ENCODE assay signal across 8 cellular contexts in the genomic region with DNA sequence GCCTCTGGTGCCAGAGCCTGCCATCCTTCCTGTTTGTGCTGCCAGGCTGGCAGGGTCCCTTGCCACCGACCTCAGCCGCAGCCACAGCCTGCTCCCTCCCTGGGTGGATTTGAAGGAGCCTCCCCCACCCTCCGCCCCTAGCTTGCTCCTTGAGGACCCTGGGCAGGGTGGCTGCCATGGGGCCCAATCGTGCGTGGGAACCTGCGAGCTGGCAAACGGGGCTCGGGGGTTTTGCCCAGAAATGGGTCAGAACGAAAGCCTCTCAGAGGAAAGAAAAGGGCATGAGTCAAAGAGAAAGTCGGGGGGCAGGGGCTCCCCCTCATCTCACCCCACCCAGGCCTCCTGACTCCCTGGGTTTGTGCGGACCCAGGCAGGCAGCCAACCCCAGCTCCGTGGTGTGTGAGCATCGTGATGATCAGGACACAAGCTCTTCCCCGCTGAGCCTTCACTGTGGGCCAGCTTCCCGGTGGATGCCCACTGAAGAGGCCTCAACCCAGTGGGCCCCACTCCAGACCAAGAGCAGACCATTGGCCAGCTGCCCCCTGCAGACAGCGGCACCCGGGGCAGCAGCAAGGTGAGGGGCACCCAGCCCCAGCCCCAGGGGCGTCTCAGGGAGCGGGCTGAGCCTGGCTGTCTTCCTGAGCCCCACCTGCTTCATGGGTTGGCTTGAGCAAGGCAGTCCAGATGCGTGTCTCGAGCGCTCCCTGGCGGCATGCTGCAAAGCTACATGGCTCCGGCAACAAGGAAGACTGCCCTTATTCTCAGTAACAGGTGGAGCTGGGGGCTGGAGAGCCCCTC. TPM values are rescaled to one million over a fixed set of nuclear protein-coding genes. Genes with fewer than 3 reads are reported as not detected.
A peak's percentile ranks its signal among the peaks of the same experiment; 100 is the strongest.
DNase-seq lines count a peak whose midpoint lies in the region; TF ChIP-seq lines count a peak whose summit lies in the region.

No MANE protein-coding gene starts in this region.

- no peaks in the 10 kb centered on the region for H3K79me2 ChIP-seq in MM.1S (ENCODE audit: low read length)

- no peak overlapping the region for H3K4me3 ChIP-seq in MM.1S (ENCODE audit: low read length)
- H3K4me3 ChIP-seq in SJCRH30, result no peak overlapping the region
- H3K4me3 ChIP-seq in fibroblast of villous mesenchyme (ENCODE audit: low read depth, low read length), result no peak overlapping the region

- no peak overlapping the region for H2AFZ ChIP-seq in MM.1S (ENCODE audit: low read length)

- TF ChIP-seq CTCF in MM.1S (IDR thresholded peaks at IDR 0.05; ENCODE audit: low read length) (peak; percentile 92), fibroblast of villous mesenchyme (IDR thresholded peaks at IDR 0.05; ENCODE audit: insufficient read depth, low read depth, low read length) (peak; percentile 94)

- DNase-seq in Ammon's horn (ENCODE audit: low spot score) (peak; percentile 97), GM19240 (ENCODE audit: insufficient read length, low spot score) (peak; percentile 99), MM.1S (peak; percentile 81), SJCRH30 (peak; percentile 86 to 93), fibroblast of villous mesenchyme (ENCODE audit: low read depth) (peak; percentile 82), nucleus accumbens (lab: John Stamatoyannopoulos, UW) (peak in 54 of 56 donors; percentile 37 to 88 (median 76)), substantia nigra (lab: John Stamatoyannopoulos, UW) (peak; percentile 34 to 99 (median 76))
- DNase-seq in activated effector memory CD4-positive, alpha-beta T cell treated with anti-CD3 and anti-CD28 coated beads, Interleukin-2, amount 50 U/mL, for 16 hours, result peak; percentile 94

- H3K36me3 ChIP-seq in MM.1S (replicated peaks; ENCODE audit: insufficient read depth, low read length) (no peaks in the 10 kb centered on the region), SJCRH30 (no peaks in the 10 kb centered on the region)

- H3K9me3 ChIP-seq in MM.1S (replicated peaks; ENCODE audit: insufficient read depth, low read length) (no peaks in the 10 kb centered on the region), SJCRH30 (replicated peaks) (no peaks in the 10 kb centered on the region)

- H3K27ac ChIP-seq in MM.1S (ENCODE audit: low read length) (no peak overlapping the region), SJCRH30 (no peak overlapping the region), substantia nigra (ENCODE audit: low read depth, low read length, poor library complexity, severe bottlenecking) (peak overlapping the region; percentile 77)

- H3K4me2 ChIP-seq in MM.1S (ENCODE audit: low read depth, low read length), result peak overlapping the region; percentile 7; the same call in 1 of the 2 replicates

- H3K9me2 ChIP-seq in MM.1S (replicated peaks; ENCODE audit: insufficient read depth, low read length), result no peaks in the 10 kb centered on the region

- no peaks in the 10 kb centered on the region; the same call in 1 of the 2 replicates for H3F3A ChIP-seq in MM.1S (ENCODE audit: insufficient read depth, low read length)

- H3K4me1 ChIP-seq in MM.1S (ENCODE audit: low read length) (no peaks in the 10 kb centered on the region), SJCRH30 (no peaks in the 10 kb centered on the region)

- no peak overlapping the region for H3K9ac ChIP-seq in MM.1S (ENCODE audit: low read length)

- H3K27me3 ChIP-seq in MM.1S (replicated peaks; ENCODE audit: insufficient read depth, low read length) (peaks cover 81% of the 10 kb centered on the region), SJCRH30 (0 out of 2 replicates have a peak, but pooled peaks cover 5% of the 10 kb centered on the region)

- no peaks in the 10 kb centered on the region for H4K20me1 ChIP-seq in MM.1S (ENCODE audit: insufficient read depth, low read length)

RNA-seq across cellular contexts. Expression of a gene that starts 3.0 kb away (rescaled TPM):
- not detected in 2 replicates for total RNA-seq in SJCRH30 (2014; rRNA removed; shearing (Covaris generic))
- not detected in 2 replicates for total RNA-seq in fibroblast of villous mesenchyme

RNA-seq across cellular contexts. Expression of a gene that starts 6.9 kb away (rescaled TPM):
- total RNA-seq in SJCRH30 (2014; rRNA removed; shearing (Covaris generic)), result 4.0 and 4.6 TPM in 2 replicates
- total RNA-seq in fibroblast of villous mesenchyme, result 14.7 and 15.5 TPM in 2 replicates

RNA-seq across cellular contexts. Expression of a gene that starts 11.1 kb away (rescaled TPM):
- 0.51 and 0.91 TPM in 2 replicates for total RNA-seq in SJCRH30 (2014; rRNA removed; shearing (Covaris generic))
- total RNA-seq in fibroblast of villous mesenchyme, result 6.4 and 13.0 TPM in 2 replicates

RNA-seq across cellular contexts. Expression of a gene that starts 19.0 kb away (rescaled TPM):
- 1.9 and 2.0 TPM in 2 replicates for total RNA-seq in SJCRH30 (2014; rRNA removed; shearing (Covaris generic))
- total RNA-seq in fibroblast of villous mesenchyme, result not detected in 2 replicates

RNA-seq across cellular contexts. Expression of a gene that starts 35.4 kb away (rescaled TPM):
- total RNA-seq in SJCRH30 (2014; rRNA removed; shearing (Covaris generic)), result 69.7 and 71.0 TPM in 2 replicates
- 5.2 TPM in 2 replicates for total RNA-seq in fibroblast of villous mesenchyme
